ENCODE assay signal across 8 cellular contexts in genomic region chr15:76904461-76905012, GRCh38. TPM values are rescaled to one million over a fixed set of nuclear protein-coding genes. Genes with fewer than 3 reads are reported as not detected.
DNase-seq lines count a peak whose midpoint lies in the region; ATAC-seq and TF ChIP-seq lines count a peak whose summit lies in the region.

No MANE protein-coding gene starts in this region.

- H3K4me3 Mint-ChIP-seq in CD4-positive, alpha-beta memory T cell = peak overlapping the region; percentile 94 to 97 (median 94)
- peak overlapping the region; percentile 86 to 96 (median 94) for H3K4me3 Mint-ChIP-seq in naive thymus-derived CD4-positive, alpha-beta T cell

- WGBS in urinary bladder = 2% methylated on average over 29 of the region's 29 CpGs

- no peaks in the 10 kb centered on the region for H3K27me3 ChIP-seq in CD4-positive, alpha-beta memory T cell (ENCODE audit: insufficient read depth, low read length)
- H3K27me3 ChIP-seq in fibroblast of lung (ENCODE audit: control insufficient read depth, insufficient read depth, low read length) = no peaks in the 10 kb centered on the region
- H3K27me3 ChIP-seq in naive thymus-derived CD4-positive, alpha-beta T cell (ENCODE audit: control insufficient read depth in 2 of 2, insufficient read depth in 2 of 2, low read length in 2 of 2) = no peaks in the 10 kb centered on the region

- no peaks in the 10 kb centered on the region for H3K36me3 ChIP-seq in CD4-positive, alpha-beta memory T cell (ENCODE audit: insufficient read depth, low read length)
- no peaks in the 10 kb centered on the region for H3K36me3 ChIP-seq in fibroblast of lung (ENCODE audit: control insufficient read depth, insufficient read depth, low read length)
- peaks cover 0 to 5% (median 0%) of the 10 kb centered on the region in 3 experiments for H3K36me3 ChIP-seq in naive thymus-derived CD4-positive, alpha-beta T cell (ENCODE audit: control insufficient read depth in 2 of 3, insufficient read depth in 3 of 3, low read length in 3 of 3)
- no peaks in the 10 kb centered on the region for H3K36me3 ChIP-seq in urinary bladder (ENCODE audit: insufficient read depth)

- H2AFZ ChIP-seq in fibroblast of lung (ENCODE audit: low read length) = peak overlapping the region; percentile 87

- H3K4me2 ChIP-seq in fibroblast of lung (ENCODE audit: extremely low read depth, insufficient read depth, low read length) = peak overlapping the region; percentile 99

- peak in 3 of 5 donors; percentile 8 to 23 (median 16) for DNase-seq in CD4-positive, alpha-beta memory T cell
- DNase-seq in LoVo (ENCODE audit: low spot score) (peak; percentile 50), fibroblast of lung (ENCODE audit: low read depth in 2 of 2) (peak in 1 of 2 donors; percentile 6), epidermal melanocyte (ENCODE audit: insufficient read length, low spot score) (no peak)
- DNase-seq in activated CD8-positive, alpha-beta memory T cell treated with anti-CD3 and anti-CD28 coated beads, Interleukin-2, amount 50 U/mL, for 48 hours = peak; percentile 65
- DNase-seq in naive thymus-derived CD4-positive, alpha-beta T cell = peak in 7 of 9 donors; percentile 14 to 29 (median 23)

- peaks cover 4% of the 10 kb centered on the region for H3K79me2 ChIP-seq in fibroblast of lung (ENCODE audit: control insufficient read depth, insufficient read depth, low read length)

- H3K36me3 Mint-ChIP-seq in CD4-positive, alpha-beta memory T cell = peaks cover 3% of the 10 kb centered on the region in 2 donors
- H3K36me3 Mint-ChIP-seq in naive thymus-derived CD4-positive, alpha-beta T cell = peaks cover 0 to 5% (median 5%) of the 10 kb centered on the region in 5 donors

- peak overlapping the region; percentile 83 to 87 for H3K4me3 ChIP-seq in CD4-positive, alpha-beta memory T cell (ENCODE audit: low read length in 2 of 2)
- H3K4me3 ChIP-seq in fibroblast of lung (replicated peaks in 1 of 4; ENCODE audit: control extremely low read depth in 1 of 4, insufficient read depth in 1 of 4, low read depth in 3 of 4, low read length in 4 of 4) (peak overlapping the region; percentile 60 to 89 (median 73)), urinary bladder (ENCODE audit: low read depth, low read length) (peak overlapping the region; percentile 87)
- H3K4me3 ChIP-seq in naive thymus-derived CD4-positive, alpha-beta T cell (ENCODE audit: low read length) = peak overlapping the region; percentile 64

- H3K27ac Mint-ChIP-seq in CD4-positive, alpha-beta memory T cell = peak overlapping the region; percentile 92 to 98 (median 96)
- peak overlapping the region; percentile 93 to 99 (median 96) for H3K27ac Mint-ChIP-seq in naive thymus-derived CD4-positive, alpha-beta T cell

- CTCF ChIA-PET in CD4-positive, alpha-beta memory T cell (lab: Charles Lee; ENCODE audit: partially characterized antibody) = interaction anchor here (0.8 to 1.1 kb wide), 3 partner anchors 10 to 26 kb away, joined by 3 to 5 read pairs (median 3); no protein-coding TSS in a partner anchor
- CTCF ChIA-PET in naive thymus-derived CD4-positive, alpha-beta T cell (lab: Charles Lee) = interaction anchor here (0.6 to 1.2 kb wide), 3 partner anchors 10 to 200 kb away, joined by 3 to 4 read pairs (median 3); no protein-coding TSS in a partner anchor

- H3K27me3 Mint-ChIP-seq in CD4-positive, alpha-beta memory T cell = no peaks in the 10 kb centered on the region
- no peaks in the 10 kb centered on the region for H3K27me3 Mint-ChIP-seq in naive thymus-derived CD4-positive, alpha-beta T cell

- H3K4me1 Mint-ChIP-seq in CD4-positive, alpha-beta memory T cell = peaks cover 24 to 41% (median 31%) of the 10 kb centered on the region in 4 donors
- peaks cover 18 to 43% (median 36%) of the 10 kb centered on the region in 7 donors for H3K4me1 Mint-ChIP-seq in naive thymus-derived CD4-positive, alpha-beta T cell

- H4K20me1 ChIP-seq in fibroblast of lung (ENCODE audit: control insufficient read depth, extremely low read depth, insufficient read depth, low read length) = no peaks in the 10 kb centered on the region

- POLR2A ChIA-PET in CD4-positive, alpha-beta memory T cell (lab: Charles Lee; ENCODE audit: partially characterized antibody) = interaction anchor here (0.5 to 1.9 kb wide), 6 partner anchors 27 to 529 kb away, joined by 3 to 10 read pairs (median 4); partner anchors contain the start of genes PSTPIP1 and RCN2
- POLR2A ChIA-PET in naive thymus-derived CD4-positive, alpha-beta T cell (lab: Charles Lee) = interaction anchor here (0.7 to 3.3 kb wide), 5 partner anchors 26 to 984 kb away, joined by 3 to 28 read pairs (median 4); partner anchors contain the start of genes PSTPIP1 and RCN2

- peaks cover 36% of the 10 kb centered on the region for H3K4me1 ChIP-seq in CD4-positive, alpha-beta memory T cell (ENCODE audit: insufficient read depth, low read length)
- H3K4me1 ChIP-seq in fibroblast of lung (ENCODE audit: control insufficient read depth, extremely low read depth, insufficient read depth, low read length) (peaks cover 15% of the 10 kb centered on the region), urinary bladder (ENCODE audit: insufficient read depth) (no peaks in the 10 kb centered on the region)
- peaks cover 8 to 26% of the 10 kb centered on the region in 2 donors for H3K4me1 ChIP-seq in naive thymus-derived CD4-positive, alpha-beta T cell (ENCODE audit: control insufficient read depth in 2 of 2, insufficient read depth in 2 of 2, low read length in 2 of 2)

- no peaks in the 10 kb centered on the region for H3K9me3 Mint-ChIP-seq in CD4-positive, alpha-beta memory T cell
- peaks cover 0 to 3% (median 0%) of the 10 kb centered on the region in 11 donors for H3K9me3 Mint-ChIP-seq in naive thymus-derived CD4-positive, alpha-beta T cell

- peak overlapping the region; percentile 71 for H3K27ac ChIP-seq in CD4-positive, alpha-beta memory T cell (ENCODE audit: low read depth, low read length)
- H3K27ac ChIP-seq in fibroblast of lung (ENCODE audit: insufficient read depth, low read length) = peak overlapping the region; percentile 67
- H3K27ac ChIP-seq in naive thymus-derived CD4-positive, alpha-beta T cell (ENCODE audit: low read depth, low read length) = peak overlapping the region; percentile 84
- H3K27ac ChIP-seq in urinary bladder (ENCODE audit: low read depth) = peak overlapping the region; percentile 85

- H3K9ac ChIP-seq in fibroblast of lung (ENCODE audit: insufficient read depth, low read length) = peak overlapping the region; percentile 79

- TF ChIP-seq CTCF in fibroblast of lung (conservative IDR thresholded peaks at IDR 0.05 in 1 of 2, IDR thresholded peaks at IDR 0.05 in 1 of 2; ENCODE audit: low read depth in 1 of 2, low read length in 2 of 2) = no peak

- intact Hi-C loops in CD4-positive, alpha-beta memory T cell (cut with micrococcal nuclease) = loop anchor here (1.0 to 10.0 kb wide), 4 partner anchors 27 to 520 kb away; partner anchors contain the start of genes HMG20A, PEAK1, RCN2 and TSPAN3
- intact Hi-C loops in naive thymus-derived CD4-positive, alpha-beta T cell (cut with micrococcal nuclease) = loop anchor here (1.0 to 10.0 kb wide), 9 partner anchors 27 to 1060 kb away; partner anchors contain the start of genes RCN2 (in 2 of the 2), HMG20A (in 1 of the 2), PEAK1 (in 1 of the 2) and PSTPIP1 (in 1 of the 2)

- no peaks in the 10 kb centered on the region for H3K9me3 ChIP-seq in CD4-positive, alpha-beta memory T cell (ENCODE audit: control insufficient read depth in 1 of 2, low read length in 2 of 2)
- H3K9me3 ChIP-seq in fibroblast of lung (ENCODE audit: control insufficient read depth, insufficient read depth, low read depth, low read length) = no peaks in the 10 kb centered on the region
- no peaks in the 10 kb centered on the region for H3K9me3 ChIP-seq in naive thymus-derived CD4-positive, alpha-beta T cell (ENCODE audit: control insufficient read depth in 2 of 3, low read length in 3 of 3)

- ATAC-seq in GM21390 (IDR thresholded peaks at IDR 0.05; ENCODE audit: unreplicated experiment) = peak; percentile 16
- peak; percentile 1 for ATAC-seq in naive thymus-derived CD4-positive, alpha-beta T cell

RNA-seq across cellular contexts. Expression of gene SCAPER, which starts 0.6 kb away (rescaled TPM):
- 10 to 100 TPM; 41.3 to 41.4 TPM for total RNA-seq in CD4-positive, alpha-beta memory T cell
- polyA plus RNA-seq in CD4-positive, alpha-beta memory T cell = 10 to 100 TPM in 1 of 2 donors, 1 to 10 TPM in 1; 7.2 to 27.3 TPM
- total RNA-seq in fibroblast of lung = 5.6 and 9.1 TPM in 2 replicates
- 1.7 and 2.3 TPM in 2 replicates for polyA plus RNA-seq in fibroblast of lung
- 3.3 and 5.3 TPM in 2 replicates for polyA plus RNA-seq in fibroblast of lung (2012)
- 0.82 and 1.4 TPM in 2 replicates for polyA minus RNA-seq in fibroblast of lung (ENCODE audit: low replicate concordance)
- total RNA-seq in naive thymus-derived CD4-positive, alpha-beta T cell = 10 to 100 TPM; 25.1 to 56.9 (median 54.7) TPM
- 10 to 100 TPM; 22.6 to 31.1 TPM for polyA plus RNA-seq in naive thymus-derived CD4-positive, alpha-beta T cell
- total RNA-seq in urinary bladder = 38.3 TPM
- polyA plus RNA-seq in urinary bladder = 15.1 TPM

RNA-seq across cellular contexts. Expression of gene RCN2, which starts 27.0 kb away (rescaled TPM):
- total RNA-seq in CD4-positive, alpha-beta memory T cell = 10 to 100 TPM; 28.4 to 30.2 TPM
- 10 to 100 TPM; 38.2 to 46.5 TPM for polyA plus RNA-seq in CD4-positive, alpha-beta memory T cell
- total RNA-seq in fibroblast of lung (36.0 and 46.6 TPM in 2 replicates), urinary bladder (108 TPM)
- polyA plus RNA-seq in fibroblast of lung (89.6 and 106 TPM in 2 replicates), urinary bladder (42.9 TPM)
- polyA plus RNA-seq in fibroblast of lung (2012) = 55.0 and 58.7 TPM in 2 replicates
- polyA minus RNA-seq in fibroblast of lung (ENCODE audit: low replicate concordance) = 0.56 and 2.2 TPM in 2 replicates
- total RNA-seq in naive thymus-derived CD4-positive, alpha-beta T cell = 10 to 100 TPM; 16.7 to 30.5 (median 28.1) TPM
- 10 to 100 TPM; 40.2 to 45.7 TPM for polyA plus RNA-seq in naive thymus-derived CD4-positive, alpha-beta T cell
